Comparison of ENCODE assay signal across 26 cellular contexts in genomic region chr5:94614156-94614805, GRCh38.
"Had no signal": no experiment of that assay in that cellular context is flagged by ENCODE, and none has a peak within 500 bp of the region (broad histone marks: within the 10 kb centered on the region; RNA-seq: fewer than 3 reads in every experiment).

No MANE protein-coding gene starts in this region.

- H3K4me1 ChIP-seq: colonic mucosa had no signal

- H3K4me3 Mint-ChIP-seq: activated CD4-positive, alpha-beta memory T cell treated with anti-CD3 and anti-CD28 coated beads for 36 hours; activated CD4-positive, alpha-beta T cell treated with anti-CD3 and anti-CD28 coated beads for 36 hours; activated CD4-positive, alpha-beta T cell treated with anti-CD3 and anti-CD28 coated beads, Interleukin-2, amount 10 ng/mL, durations not matched to agents 24 days and 14 days; activated CD8-positive, alpha-beta memory T cell treated with anti-CD3 and anti-CD28 coated beads, Interleukin-2, amount 10 ng/mL, durations not matched to agents 7 days and 5 days; activated CD8-positive, alpha-beta T cell treated with anti-CD3 and anti-CD28 coated beads, Interleukin-2, amount 10 ng/mL, durations not matched to agents 7 days and 5 days; activated naive CD4-positive, alpha-beta T cell treated with anti-CD3 and anti-CD28 coated beads for 36 hours; activated naive CD8-positive, alpha-beta T cell treated with anti-CD3 and anti-CD28 coated beads, Interleukin-2, amount 10 ng/mL, durations not matched to agents 7 days and 5 days; activated T-helper 1 cell treated with anti-CD3 and anti-CD28 coated beads, Interleukin-12 subunit alpha, Interleukin-12 subunit beta, Interleukin-2, Interleukin-4 antibody, amounts not matched to agents 30 ng/mL and 10 ng/mL and 1 ng/mL, durations not matched to agents 14 hours and 24 hours and 36 hours; central memory CD8-positive, alpha-beta T cell had no signal

- ATAC-seq: activated CD8-positive, alpha-beta memory T cell treated with anti-CD3 and anti-CD28 coated beads, Interleukin-2, amount 10 ng/mL, durations not matched to agents 7 days and 5 days; activated CD8-positive, alpha-beta T cell treated with anti-CD3 and anti-CD28 coated beads, Interleukin-2, amount 10 ng/mL, durations not matched to agents 7 days and 5 days; esophagus mucosa had no signal

- H3K27ac ChIP-seq: ascending aorta, brain microvascular endothelial cell, colonic mucosa had no signal

- H3K9me3 Mint-ChIP-seq: activated CD4-positive, alpha-beta memory T cell treated with anti-CD3 and anti-CD28 coated beads for 36 hours; activated CD4-positive, alpha-beta T cell treated with anti-CD3 and anti-CD28 coated beads, Interleukin-2, amount 10 ng/mL, durations not matched to agents 24 days and 14 days; activated naive CD4-positive, alpha-beta T cell treated with anti-CD3 and anti-CD28 coated beads for 36 hours; activated naive CD4-positive, alpha-beta T cell treated with anti-CD3 and anti-CD28 coated beads, Interleukin-2, amount 50 U/mL, for 72 hours; activated naive CD8-positive, alpha-beta T cell treated with anti-CD3 and anti-CD28 coated beads, Interleukin-2, amount 10 ng/mL, durations not matched to agents 7 days and 5 days; activated T-helper 1 cell treated with anti-CD3 and anti-CD28 coated beads, Interleukin-12 subunit alpha, Interleukin-12 subunit beta, Interleukin-2, Interleukin-4 antibody, amounts not matched to agents 30 ng/mL and 10 ng/mL and 1 ng/mL, durations not matched to agents 14 hours and 24 hours and 36 hours; activated T-helper 2 cell treated with anti-CD3 and anti-CD28 coated beads, Interferon-gamma antibody, Interleukin-2, Interleukin-4, amounts not matched to agents 10 μg/mL and 5 μg/mL and 100 μg/mL, durations not matched to agents 14 hours and 24 hours and 36 hours; central memory CD8-positive, alpha-beta T cell had no signal

- H3K27me3 ChIP-seq: ascending aorta, brain microvascular endothelial cell, colonic mucosa had no signal

- H3K27ac Mint-ChIP-seq: activated CD4-positive, alpha-beta memory T cell treated with anti-CD3 and anti-CD28 coated beads for 36 hours; activated CD4-positive, alpha-beta T cell treated with anti-CD3 and anti-CD28 coated beads for 36 hours; activated CD4-positive, alpha-beta T cell treated with anti-CD3 and anti-CD28 coated beads, Interleukin-2, amount 10 ng/mL, durations not matched to agents 24 days and 14 days; activated CD8-positive, alpha-beta memory T cell treated with anti-CD3 and anti-CD28 coated beads, Interleukin-2, amount 10 ng/mL, durations not matched to agents 7 days and 5 days; activated CD8-positive, alpha-beta T cell treated with anti-CD3 and anti-CD28 coated beads, Interleukin-2, amount 10 ng/mL, durations not matched to agents 7 days and 5 days; activated naive CD4-positive, alpha-beta T cell treated with anti-CD3 and anti-CD28 coated beads for 36 hours; activated naive CD4-positive, alpha-beta T cell treated with anti-CD3 and anti-CD28 coated beads, Interleukin-2, amount 50 U/mL, for 72 hours; activated naive CD8-positive, alpha-beta T cell treated with anti-CD3 and anti-CD28 coated beads, Interleukin-2, amount 10 ng/mL, durations not matched to agents 7 days and 5 days; activated T-helper 1 cell treated with anti-CD3 and anti-CD28 coated beads, Interleukin-12 subunit alpha, Interleukin-12 subunit beta, Interleukin-2, Interleukin-4 antibody, amounts not matched to agents 30 ng/mL and 10 ng/mL and 1 ng/mL, durations not matched to agents 14 hours and 24 hours and 36 hours; activated T-helper 2 cell treated with anti-CD3 and anti-CD28 coated beads, Interferon-gamma antibody, Interleukin-2, Interleukin-4, amounts not matched to agents 10 μg/mL and 5 μg/mL and 100 μg/mL, durations not matched to agents 14 hours and 24 hours and 36 hours had no signal

- FAIRE-seq: bronchial epithelial cell, endometrium had no signal

- H3K9me3 ChIP-seq: ascending aorta, colonic mucosa had no signal

- H3K36me3 ChIP-seq: ascending aorta, brain microvascular endothelial cell, colonic mucosa had no signal

- H3K27me3 Mint-ChIP-seq: activated CD4-positive, alpha-beta memory T cell treated with anti-CD3 and anti-CD28 coated beads for 36 hours; activated CD4-positive, alpha-beta T cell treated with anti-CD3 and anti-CD28 coated beads for 36 hours; activated CD4-positive, alpha-beta T cell treated with anti-CD3 and anti-CD28 coated beads, Interleukin-2, amount 10 ng/mL, durations not matched to agents 24 days and 14 days; activated CD8-positive, alpha-beta memory T cell treated with anti-CD3 and anti-CD28 coated beads, Interleukin-2, amount 10 ng/mL, durations not matched to agents 7 days and 5 days; activated naive CD8-positive, alpha-beta T cell treated with anti-CD3 and anti-CD28 coated beads, Interleukin-2, amount 10 ng/mL, durations not matched to agents 7 days and 5 days; central memory CD8-positive, alpha-beta T cell had no signal

- DNase-seq: activated CD4-positive, alpha-beta memory T cell treated with anti-CD3 and anti-CD28 coated beads for 36 hours; activated CD4-positive, alpha-beta T cell treated with anti-CD3 and anti-CD28 coated beads for 36 hours; activated CD4-positive, alpha-beta T cell treated with anti-CD3 and anti-CD28 coated beads, Interleukin-2, amount 10 ng/mL, durations not matched to agents 24 days and 14 days; activated CD4-positive, CD25-positive, alpha-beta regulatory T cell; activated CD4-positive, CD25-positive, alpha-beta regulatory T cell treated with anti-CD3 and anti-CD28 coated beads, Interleukin-2, amount 50 U/mL, for 72 hours; activated CD8-positive, alpha-beta memory T cell treated with anti-CD3 and anti-CD28 coated beads, Interleukin-2, amount 10 ng/mL, durations not matched to agents 7 days and 5 days; activated CD8-positive, alpha-beta memory T cell treated with anti-CD3 and anti-CD28 coated beads, Interleukin-2, amount 50 U/mL, for 4 hours; activated effector memory CD4-positive, alpha-beta T cell treated with anti-CD3 and anti-CD28 coated beads, Interleukin-2, amount 50 U/mL, for 16 hours; activated naive CD8-positive, alpha-beta T cell treated with anti-CD3 and anti-CD28 coated beads, Interleukin-2, amount 10 ng/mL, durations not matched to agents 7 days and 5 days; activated T-cell treated with anti-CD3 and anti-CD28 coated beads, Interleukin-2, amount 50 U/mL, for 1 hour; activated T-cell treated with anti-CD3 and anti-CD28 coated beads, Interleukin-2, amount 50 U/mL, for 48 hours; colonic mucosa; effector CD8-positive, alpha-beta T cell; head of caudate nucleus; hypothalamus had no signal

- H3K4me3 ChIP-seq: ascending aorta, colonic mucosa had no signal
